17 cellular contexts compared by ENCODE assay signal in genomic region chr3:23489338-23490158, GRCh38.
DNase-seq lines count a peak whose midpoint lies in the region; ATAC-seq lines count a peak whose summit lies in the region.
"Had no signal": no experiment of that assay in that cellular context is flagged by ENCODE, and none has a peak within 500 bp of the region (broad histone marks: within the 10 kb centered on the region; RNA-seq: fewer than 3 reads in every experiment).

No MANE protein-coding gene starts in this region.

- DNase-seq in CD1c-positive myeloid dendritic cell (ENCODE audit: extremely low spot score): peak; percentile 23
- no peak for DNase-seq in NCI-H510A (lab: John Stamatoyannopoulos, UW)
- no peak for DNase-seq in NCI-H2196 (lab: John Stamatoyannopoulos, UW; ENCODE audit: unreplicated experiment)
- no peak for DNase-seq in activated naive CD4-positive, alpha-beta T cell treated with anti-CD3 and anti-CD28 coated beads, Interleukin-2, amount 50 U/mL, for 72 hours (ENCODE audit: low spot score in 2 of 2)
- DNase-seq: activated CD4-positive, alpha-beta T cell treated with anti-CD3 and anti-CD28 coated beads, Interleukin-2, amount 50 U/mL, for 48 hours; activated T-cell treated with anti-CD3 and anti-CD28 coated beads, Interleukin-2, amount 50 U/mL, for 24 hours; NCI-H1048; NCI-H2107; uterus had no signal

- H3K27ac ChIP-seq in HUES48 (ENCODE audit: low read depth, low read length): peak overlapping the region; percentile 57
- peak overlapping the region; percentile 51 for H3K27ac ChIP-seq in mesodermal cell (ENCODE audit: low read depth, low read length, severe bottlenecking)
- H3K27ac ChIP-seq: neutrophil, right atrium auricular region, uterus had no signal

- ATAC-seq in GM18861 (IDR thresholded peaks at IDR 0.05; ENCODE audit: unreplicated experiment): no peak
- ATAC-seq in activated naive CD4-positive, alpha-beta T cell treated with anti-CD3 and anti-CD28 coated beads, Interleukin-2, amount 50 U/mL, for 72 hours: no peak

- no peak overlapping the region for H3K4me3 Mint-ChIP-seq in dendritic cell treated with granulocyte-macrophage colony-stimulating factor and Interleukin-4, amounts not matched to agents 40 ng/mL and 50 ng/mL, for 4 days
- H3K4me3 Mint-ChIP-seq: activated naive CD4-positive, alpha-beta T cell treated with anti-CD3 and anti-CD28 coated beads, Interleukin-2, amount 50 U/mL, for 24 hours; activated T-cell treated with anti-CD3 and anti-CD28 coated beads, Interleukin-2, amount 50 U/mL, for 24 hours had no signal

- no peaks in the 10 kb centered on the region for H3K27me3 Mint-ChIP-seq in dendritic cell treated with granulocyte-macrophage colony-stimulating factor and Interleukin-4, amounts not matched to agents 40 ng/mL and 50 ng/mL, for 4 days
- H3K27me3 Mint-ChIP-seq: activated naive CD4-positive, alpha-beta T cell treated with anti-CD3 and anti-CD28 coated beads, Interleukin-2, amount 50 U/mL, for 24 hours; activated T-cell treated with anti-CD3 and anti-CD28 coated beads, Interleukin-2, amount 50 U/mL, for 24 hours had no signal

- intact Hi-C loops in dendritic cell treated with granulocyte-macrophage colony-stimulating factor and Interleukin-4, amounts not matched to agents 40 ng/mL and 50 ng/mL, for 4 days (cut with micrococcal nuclease): no loop called here

- no peak overlapping the region; the same call in 1 of the 2 replicates for H3K4me3 ChIP-seq in HUES48 (ENCODE audit: low read depth, low read length)
- H3K4me3 ChIP-seq in mesodermal cell (ENCODE audit: extremely low read depth, insufficient read depth, low read length, poor library complexity, severe bottlenecking): no peak overlapping the region
- H3K4me3 ChIP-seq: right atrium auricular region, SK-N-MC, uterus had no signal

- no peak overlapping the region for H3K9ac ChIP-seq in HUES48 (ENCODE audit: low read depth, low read length)

- H3K9me3 ChIP-seq in HUES48 (ENCODE audit: control insufficient read depth, insufficient read depth, low read length) (peaks cover 8% of the 10 kb centered on the region), mesodermal cell (ENCODE audit: control insufficient read depth, low read length) (peaks cover 14% of the 10 kb centered on the region)
- H3K9me3 ChIP-seq: neutrophil, right atrium auricular region, uterus had no signal

- peaks cover 16% of the 10 kb centered on the region for H3K4me1 Mint-ChIP-seq in dendritic cell treated with granulocyte-macrophage colony-stimulating factor and Interleukin-4, amounts not matched to agents 40 ng/mL and 50 ng/mL, for 4 days (ENCODE audit: low read depth)
- H3K4me1 Mint-ChIP-seq: activated naive CD4-positive, alpha-beta T cell treated with anti-CD3 and anti-CD28 coated beads, Interleukin-2, amount 50 U/mL, for 24 hours had no signal

- 79 to 86% methylated on average over 5 to 6 of the region's 7 CpGs for WGBS in mesodermal cell (ENCODE audit: insufficient coverage in 2 of 2), 2 experiments

- H3K4me1 ChIP-seq in HUES48 (ENCODE audit: control insufficient read depth, insufficient read depth, low read length) (peaks cover 15% of the 10 kb centered on the region), mesodermal cell (ENCODE audit: control insufficient read depth, insufficient read depth, low read length, poor library complexity, severe bottlenecking) (peaks cover 24% of the 10 kb centered on the region)
- H3K4me1 ChIP-seq: uterus had no signal

- H3K27ac Mint-ChIP-seq in dendritic cell treated with granulocyte-macrophage colony-stimulating factor and Interleukin-4, amounts not matched to agents 40 ng/mL and 50 ng/mL, for 4 days: peak overlapping the region; percentile 15
- H3K27ac Mint-ChIP-seq in activated naive CD4-positive, alpha-beta T cell treated with anti-CD3 and anti-CD28 coated beads, Interleukin-2, amount 50 U/mL, for 72 hours: no peak overlapping the region
- H3K27ac Mint-ChIP-seq: activated naive CD4-positive, alpha-beta T cell treated with anti-CD3 and anti-CD28 coated beads, Interleukin-2, amount 50 U/mL, for 24 hours; activated T-cell treated with anti-CD3 and anti-CD28 coated beads, Interleukin-2, amount 50 U/mL, for 24 hours had no signal

- no peaks in the 10 kb centered on the region for H3K27me3 ChIP-seq in HUES48 (ENCODE audit: control insufficient read depth, insufficient read depth, low read length)
- H3K27me3 ChIP-seq: neutrophil, right atrium auricular region, uterus had no signal

- H3K36me3 Mint-ChIP-seq in dendritic cell treated with granulocyte-macrophage colony-stimulating factor and Interleukin-4, amounts not matched to agents 40 ng/mL and 50 ng/mL, for 4 days (ENCODE audit: low read depth): peaks cover 20% of the 10 kb centered on the region
- H3K36me3 Mint-ChIP-seq in activated naive CD4-positive, alpha-beta T cell treated with anti-CD3 and anti-CD28 coated beads, Interleukin-2, amount 50 U/mL, for 72 hours: peaks cover 11 to 15% of the 10 kb centered on the region in 2 donors

- peaks cover 21% of the 10 kb centered on the region for H3K9me3 Mint-ChIP-seq in dendritic cell treated with granulocyte-macrophage colony-stimulating factor and Interleukin-4, amounts not matched to agents 40 ng/mL and 50 ng/mL, for 4 days
- peaks cover under 1 to 7% of the 10 kb centered on the region in 2 donors for H3K9me3 Mint-ChIP-seq in activated naive CD4-positive, alpha-beta T cell treated with anti-CD3 and anti-CD28 coated beads, Interleukin-2, amount 50 U/mL, for 72 hours

- no peaks in the 10 kb centered on the region for H3K36me3 ChIP-seq in HUES48 (ENCODE audit: control insufficient read depth, insufficient read depth, low read length)
- H3K36me3 ChIP-seq in mesodermal cell (ENCODE audit: control insufficient read depth, insufficient read depth, low read length): no peaks in the 10 kb centered on the region
- H3K36me3 ChIP-seq: neutrophil, right atrium auricular region, uterus had no signal
